ENCODE assay signal across 8 cellular contexts in genomic region chr11:87878373-87878779, GRCh38.
DNase-seq lines count a peak whose midpoint lies in the region; ATAC-seq lines count a peak whose summit lies in the region.

No MANE protein-coding gene starts in this region.

- DNase-seq in AG08396 (ENCODE audit: low spot score) (peak; percentile 10), H4 (ENCODE audit: low spot score) (peak; percentile 59), SW480 (ENCODE audit: low spot score) (peak; percentile 11), iPS-NIHi11 (ENCODE audit: low spot score) (peak; percentile 10), HuH-7 (ENCODE audit: low spot score) (no peak), DMS79 (lab: John Stamatoyannopoulos, UW) (no peak)

- ATAC-seq in HG03571 (IDR thresholded peaks at IDR 0.05; ENCODE audit: unreplicated experiment), result no peak
- ATAC-seq in GM21619 (IDR thresholded peaks at IDR 0.05; ENCODE audit: unreplicated experiment), result no peak

Comparison
In these comparisons a context has a peak if more than half of its experiments do, and no peak if none do; other contexts are left out.
1. DNase-seq: peak in AG08396 (single experiment), H4 (single experiment), SW480 (single experiment) and iPS-NIHi11 (single experiment); none in HuH-7 (single experiment) and DMS79 (single experiment).